ENCODE assay signal across 10 cellular contexts in the genomic region with DNA sequence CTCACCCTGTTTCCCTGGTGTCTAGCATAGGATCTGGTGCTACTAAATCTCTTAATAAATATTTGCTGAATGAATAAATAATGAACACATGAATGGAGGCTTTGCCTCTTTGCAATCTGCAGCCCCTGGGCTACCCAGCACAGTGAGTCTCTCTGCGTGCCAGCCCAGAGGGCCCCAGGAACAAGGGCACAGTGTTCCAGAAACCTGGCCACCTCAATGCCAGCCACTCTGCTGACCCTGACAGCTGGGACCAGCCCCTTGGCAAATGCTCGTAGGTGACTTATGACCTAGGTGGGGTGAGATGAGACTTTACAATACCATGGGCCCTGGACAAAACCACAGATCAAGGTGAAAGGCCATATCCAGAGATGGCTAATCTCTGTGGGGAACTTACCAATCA. TPM values are rescaled to one million over a fixed set of nuclear protein-coding genes. Genes with fewer than 3 reads are reported as not detected.
DNase-seq lines count a peak whose midpoint lies in the region; ATAC-seq and TF ChIP-seq lines count a peak whose summit lies in the region.
"Had no signal": no experiment of that assay in that cellular context is flagged by ENCODE, and none has a peak within 500 bp of the region (broad histone marks: within the 10 kb centered on the region; RNA-seq: fewer than 3 reads in every experiment).

No MANE protein-coding gene starts in this region.

- H3K27ac Mint-ChIP-seq in activated naive CD4-positive, alpha-beta T cell treated with anti-CD3 and anti-CD28 coated beads, Interleukin-2, amount 10 ng/mL, durations not matched to agents 7 days and 5 days = peak overlapping the region; percentile 9
- H3K27ac Mint-ChIP-seq in activated naive CD4-positive, alpha-beta T cell treated with anti-CD3 and anti-CD28 coated beads for 36 hours = no peak overlapping the region

- H3K4me3 Mint-ChIP-seq in activated naive CD4-positive, alpha-beta T cell treated with anti-CD3 and anti-CD28 coated beads, Interleukin-2, amount 10 ng/mL, durations not matched to agents 7 days and 5 days = no peak overlapping the region
- H3K4me3 Mint-ChIP-seq in activated naive CD4-positive, alpha-beta T cell treated with anti-CD3 and anti-CD28 coated beads for 36 hours = no peak overlapping the region

- no peak for TF ChIP-seq EP300 in upper lobe of left lung (IDR thresholded peaks at IDR 0.05)

- H3K27me3 Mint-ChIP-seq in activated naive CD4-positive, alpha-beta T cell treated with anti-CD3 and anti-CD28 coated beads, Interleukin-2, amount 10 ng/mL, durations not matched to agents 7 days and 5 days = no peaks in the 10 kb centered on the region
- no peaks in the 10 kb centered on the region for H3K27me3 Mint-ChIP-seq in activated naive CD4-positive, alpha-beta T cell treated with anti-CD3 and anti-CD28 coated beads for 36 hours (ENCODE audit: low read depth)

- CTCF ChIA-PET in activated naive CD4-positive, alpha-beta T cell treated with anti-CD3 and anti-CD28 coated beads, Interleukin-2, amount 10 ng/mL, durations not matched to agents 7 days and 5 days (lab: Charles Lee) = no interaction called here
- CTCF ChIA-PET in activated naive CD4-positive, alpha-beta T cell treated with anti-CD3 and anti-CD28 coated beads for 36 hours (lab: Charles Lee) = no interaction called here

- H3K9me3 ChIP-seq in mucosa of rectum (ENCODE audit: control insufficient read depth in 2 of 2, low read length in 2 of 2) = no peaks in the 10 kb centered on the region
- H3K9me3 ChIP-seq in upper lobe of left lung = no peaks in the 10 kb centered on the region
- no peaks in the 10 kb centered on the region for H3K9me3 ChIP-seq in Karpas-422 (ENCODE audit: low read length)
- H3K9me3 ChIP-seq: ovary had no signal

- H3K9me2 ChIP-seq in Karpas-422 (replicated peaks; ENCODE audit: insufficient read depth, low read length) = no peaks in the 10 kb centered on the region

- H3K4me1 ChIP-seq in mucosa of rectum (ENCODE audit: control insufficient read depth in 2 of 2, insufficient read depth in 2 of 2, low read length in 2 of 2) (peaks cover 6 to 8% of the 10 kb centered on the region in 2 donors), upper lobe of left lung (peaks cover 24 to 45% (median 42%) of the 10 kb centered on the region in 4 donors), Karpas-422 (ENCODE audit: low read length) (peaks cover 4% of the 10 kb centered on the region; the same call in 1 of the 2 replicates)

- H3K4me1 Mint-ChIP-seq in activated naive CD4-positive, alpha-beta T cell treated with anti-CD3 and anti-CD28 coated beads, Interleukin-2, amount 10 ng/mL, durations not matched to agents 7 days and 5 days = peaks cover 20% of the 10 kb centered on the region
- H3K4me1 Mint-ChIP-seq in activated naive CD4-positive, alpha-beta T cell treated with anti-CD3 and anti-CD28 coated beads for 36 hours (ENCODE audit: low read depth) = no peaks in the 10 kb centered on the region

- H3K79me2 ChIP-seq in Karpas-422 (ENCODE audit: low read length) = no peaks in the 10 kb centered on the region

- H3K36me3 Mint-ChIP-seq in activated naive CD4-positive, alpha-beta T cell treated with anti-CD3 and anti-CD28 coated beads, Interleukin-2, amount 10 ng/mL, durations not matched to agents 7 days and 5 days = peaks cover 49% of the 10 kb centered on the region
- H3K36me3 Mint-ChIP-seq in activated naive CD4-positive, alpha-beta T cell treated with anti-CD3 and anti-CD28 coated beads for 36 hours (ENCODE audit: low read depth) = peaks cover 19% of the 10 kb centered on the region

- H3K36me3 ChIP-seq in mucosa of rectum (ENCODE audit: control insufficient read depth in 2 of 2, insufficient read depth in 2 of 2, low read length in 2 of 2) (peaks cover 51 to 67% of the 10 kb centered on the region in 2 donors), upper lobe of left lung (peaks cover under 1 to 76% (median 47%) of the 10 kb centered on the region in 4 donors), Karpas-422 (ENCODE audit: insufficient read depth, low read length) (peaks cover 13% of the 10 kb centered on the region; the same call in 1 of the 2 replicates)
- H3K36me3 ChIP-seq: ovary had no signal

- H3K27me3 ChIP-seq in mucosa of rectum (ENCODE audit: control insufficient read depth in 2 of 2, insufficient read depth in 2 of 2, low read length in 2 of 2) = no peaks in the 10 kb centered on the region
- no peaks in the 10 kb centered on the region for H3K27me3 ChIP-seq in upper lobe of left lung
- H3K27me3 ChIP-seq in Karpas-422 (ENCODE audit: low read length) = no peaks in the 10 kb centered on the region
- H3K27me3 ChIP-seq: ovary had no signal

- DNase-seq in activated naive CD4-positive, alpha-beta T cell treated with anti-CD3 and anti-CD28 coated beads, Interleukin-2, amount 10 ng/mL, durations not matched to agents 7 days and 5 days = no peak
- DNase-seq in activated naive CD4-positive, alpha-beta T cell treated with anti-CD3 and anti-CD28 coated beads for 36 hours = no peak
- DNase-seq in coronary artery (ENCODE audit: low spot score) (no peak), upper lobe of left lung (no peak), NCI-H524 treated with DMSO at 0.1 percent for 48 hours (lab: John Stamatoyannopoulos, UW) (no peak), Karpas-422 (no peak)
- DNase-seq in central memory CD4-positive, alpha-beta T cell = no peak
- DNase-seq: cortex of kidney had no signal

- H3K9me3 Mint-ChIP-seq in activated naive CD4-positive, alpha-beta T cell treated with anti-CD3 and anti-CD28 coated beads, Interleukin-2, amount 10 ng/mL, durations not matched to agents 7 days and 5 days = no peaks in the 10 kb centered on the region
- no peaks in the 10 kb centered on the region for H3K9me3 Mint-ChIP-seq in activated naive CD4-positive, alpha-beta T cell treated with anti-CD3 and anti-CD28 coated beads for 36 hours

- H3K4me3 ChIP-seq in coronary artery (peak overlapping the region; percentile 27), mucosa of rectum (ENCODE audit: low read length in 2 of 2) (peak overlapping the region in 1 of 2 donors; percentile 23), upper lobe of left lung (no peak overlapping the region), Karpas-422 (ENCODE audit: low read length) (no peak overlapping the region)
- H3K4me3 ChIP-seq: ovary had no signal

- H4K20me1 ChIP-seq in Karpas-422 (ENCODE audit: insufficient read depth, low read depth, low read length) = no peaks in the 10 kb centered on the region

- intact Hi-C loops in activated naive CD4-positive, alpha-beta T cell treated with anti-CD3 and anti-CD28 coated beads for 36 hours (cut with micrococcal nuclease) = no loop called here

- H3K4me2 ChIP-seq in Karpas-422 (ENCODE audit: low read depth, low read length, poor library complexity, severe bottlenecking) = no peak overlapping the region

- no peak for TF ChIP-seq POLR2A in upper lobe of left lung (IDR thresholded peaks at IDR 0.05)

- TF ChIP-seq CTCF in coronary artery (IDR thresholded peaks at IDR 0.05) (no peak), upper lobe of left lung (IDR thresholded peaks at IDR 0.05) (no peak)

- peak; percentile 13 to 17 for ATAC-seq in upper lobe of left lung (ENCODE audit: low FRiP score in 2 of 2)

- no peak overlapping the region for H3K9ac ChIP-seq in mucosa of rectum (ENCODE audit: low read depth in 1 of 2, low read length in 2 of 2)
- no peak overlapping the region for H3K9ac ChIP-seq in Karpas-422 (ENCODE audit: low read length)

- peak overlapping the region; percentile 43 to 86 for H3K27ac ChIP-seq in coronary artery
- H3K27ac ChIP-seq in mucosa of rectum (ENCODE audit: low read depth in 2 of 2, low read length in 2 of 2) = peak overlapping the region; percentile 55 to 56
- peak overlapping the region; percentile 74 to 86 (median 82) for H3K27ac ChIP-seq in upper lobe of left lung
- no peak overlapping the region for H3K27ac ChIP-seq in Karpas-422 (ENCODE audit: low read length)

- WGBS in upper lobe of left lung, 2 donors = 70 to 75% methylated on average over 2 of the region's 2 CpGs

- H2AFZ ChIP-seq in Karpas-422 (ENCODE audit: low read length) = no peak overlapping the region

RNA-seq across cellular contexts. Expression of gene UQCR10, which starts 31.6 kb away (rescaled TPM):
- 100 to 1,000 TPM; 106 to 108 TPM for total RNA-seq in activated naive CD4-positive, alpha-beta T cell treated with anti-CD3 and anti-CD28 coated beads for 36 hours
- 100 to 1,000 TPM in 2 of 6 donors, 10 to 100 TPM in 4; 50.5 to 107 (median 78.2) TPM for total RNA-seq in upper lobe of left lung
- total RNA-seq in Karpas-422 (2014; rRNA removed; shearing (Covaris generic); ENCODE audit: low replicate concordance) = 53.9 and 74.1 TPM in 2 replicates

RNA-seq across cellular contexts. Expression of gene ZMAT5, which starts 32.0 kb away (rescaled TPM):
- total RNA-seq in activated naive CD4-positive, alpha-beta T cell treated with anti-CD3 and anti-CD28 coated beads for 36 hours = 10 to 100 TPM; 14.3 to 15.3 TPM
- total RNA-seq in upper lobe of left lung = 10 to 100 TPM in 5 of 6 donors, 1 to 10 TPM in 1; 9.4 to 24.4 (median 22.4) TPM
- 16.1 and 22.4 TPM in 2 replicates for total RNA-seq in Karpas-422 (2014; rRNA removed; shearing (Covaris generic); ENCODE audit: low replicate concordance)

RNA-seq across cellular contexts. Expression of gene ASCC2, which starts 39.3 kb away (rescaled TPM):
- total RNA-seq in activated naive CD4-positive, alpha-beta T cell treated with anti-CD3 and anti-CD28 coated beads for 36 hours = 10 to 100 TPM; 57.6 to 60.4 TPM
- total RNA-seq in upper lobe of left lung = 100 to 1,000 TPM in 1 of 6 donors, 10 to 100 TPM in 5; 42.3 to 129 (median 64.3) TPM
- total RNA-seq in Karpas-422 (2014; rRNA removed; shearing (Covaris generic); ENCODE audit: low replicate concordance) = 29.0 and 29.5 TPM in 2 replicates
